ENCODE assay signal across 7 cellular contexts in the genomic region with DNA sequence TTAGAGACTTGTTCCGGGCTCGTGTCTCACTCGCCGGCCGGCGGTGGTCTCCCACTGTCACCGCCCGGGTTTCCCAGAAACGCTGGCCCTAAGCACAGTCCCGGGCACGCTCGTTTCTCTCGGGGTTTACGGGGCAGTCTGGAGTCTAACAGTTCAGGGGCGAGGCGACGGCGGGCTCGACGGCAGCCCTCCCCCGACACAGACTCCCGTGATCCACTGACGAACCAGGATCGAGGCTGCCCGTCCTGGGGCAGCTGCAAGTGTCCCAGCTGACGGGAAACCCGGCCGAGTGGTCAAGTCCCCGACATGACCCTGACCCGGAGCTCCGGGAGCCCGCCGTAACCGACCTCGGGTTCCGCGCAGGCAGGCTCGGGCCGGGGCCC.
DNase-seq lines count a peak whose midpoint lies in the region; ATAC-seq lines count a peak whose summit lies in the region.

No MANE protein-coding gene starts in this region.

- H3K36me3 ChIP-seq in mucosa of stomach (ENCODE audit: control insufficient read depth, insufficient read depth, low read length) = no peaks in the 10 kb centered on the region

- peak; percentile 22 for DNase-seq in HK-2 (ENCODE audit: unreplicated experiment)
- no peak for DNase-seq in caudate nucleus (lab: John Stamatoyannopoulos, UW)
- no peak for DNase-seq in NCI-H1048 (lab: John Stamatoyannopoulos, UW)

- H3K9me3 ChIP-seq in mucosa of stomach (ENCODE audit: control insufficient read depth, low read length) = no peaks in the 10 kb centered on the region

- no peaks in the 10 kb centered on the region for H3K27me3 ChIP-seq in mucosa of stomach (ENCODE audit: control insufficient read depth, insufficient read depth, low read length)

- H3K4me3 ChIP-seq in mucosa of stomach (ENCODE audit: low read length) = peak overlapping the region; percentile 44

- ATAC-seq in GM21367 (IDR thresholded peaks at IDR 0.05; ENCODE audit: unreplicated experiment) (peak; percentile 10), GM19455 (IDR thresholded peaks at IDR 0.05; ENCODE audit: unreplicated experiment) (no peak), GM21390 (IDR thresholded peaks at IDR 0.05; ENCODE audit: unreplicated experiment) (no peak)

- H3K4me1 ChIP-seq in mucosa of stomach (ENCODE audit: control insufficient read depth, insufficient read depth, low read length) = peaks cover 31% of the 10 kb centered on the region

- H3K27ac ChIP-seq in caudate nucleus (ENCODE audit: low read depth, low read length) = peak overlapping the region; percentile 73

- H3K9ac ChIP-seq in mucosa of stomach (ENCODE audit: low read length) = peak overlapping the region; percentile 79
